Comparison of ENCODE assay signal across 8 cellular contexts in the genomic region with DNA sequence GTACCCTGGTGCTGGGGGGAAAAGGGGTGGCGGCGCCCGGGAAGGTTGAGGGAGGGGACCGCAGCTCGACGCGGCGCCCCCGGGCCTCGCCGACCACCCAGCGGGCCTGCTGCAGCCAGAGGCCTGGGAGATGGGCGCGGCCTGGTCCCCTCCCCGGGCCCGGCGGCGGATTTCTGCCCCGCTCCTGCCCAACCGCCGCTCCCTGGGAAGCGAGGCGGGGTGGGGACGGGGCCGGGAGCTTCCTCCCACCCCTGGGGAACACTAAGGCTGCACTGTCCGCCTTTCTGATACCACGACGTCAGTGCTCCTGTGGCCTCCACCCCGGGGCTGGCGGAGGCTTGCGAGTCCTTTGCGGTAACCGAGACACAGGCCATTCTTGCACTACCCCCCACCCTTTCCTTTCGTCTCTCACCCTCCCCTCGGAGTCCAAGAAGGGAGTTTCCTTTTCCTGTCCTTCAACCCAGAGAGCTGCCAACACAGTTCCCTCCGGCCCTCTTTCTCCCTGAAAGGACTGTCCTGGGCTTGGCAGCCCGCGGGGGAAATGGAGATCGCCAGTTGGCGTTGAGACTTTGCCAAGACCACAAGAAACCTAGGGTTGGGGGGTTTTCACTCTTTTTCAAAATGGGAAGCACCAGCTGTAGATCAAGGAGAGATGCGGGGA. TPM values are rescaled to one million over a fixed set of nuclear protein-coding genes. Genes with fewer than 3 reads are reported as not detected.
DNase-seq lines count a peak whose midpoint lies in the region; ATAC-seq, FAIRE-seq and TF ChIP-seq lines count a peak whose summit lies in the region.

No MANE protein-coding gene starts in this region.

- H3K79me1 ChIP-seq in mesenchymal stem cell (replicated peaks; ENCODE audit: low read length, poor library complexity, severe bottlenecking) = no peaks in the 10 kb centered on the region

- peak; percentile 32 for ATAC-seq in HG02970 (IDR thresholded peaks at IDR 0.05; ENCODE audit: low FRiP score, unreplicated experiment)

- TF ChIP-seq CTCF in AG09309 (IDR thresholded peaks at IDR 0.05; ENCODE audit: control insufficient read depth, insufficient read depth, low read depth, low read length, missing control alignments) = no peak
- TF ChIP-seq CTCF in endodermal cell (conservative IDR thresholded peaks at IDR 0.05) = no peak

- peak overlapping the region; percentile 99 for H4K8ac ChIP-seq in mesenchymal stem cell (ENCODE audit: low read length)

- H2BK15ac ChIP-seq in mesenchymal stem cell (ENCODE audit: low read depth, poor library complexity, severe bottlenecking) = peak overlapping the region; percentile 96

- peaks cover 33% of the 10 kb centered on the region for H3K4me1 Mint-ChIP-seq in activated CD4-positive, alpha-beta T cell treated with anti-CD3 and anti-CD28 coated beads, Interleukin-2, amount 10 ng/mL, durations not matched to agents 24 days and 14 days
- H3K4me1 Mint-ChIP-seq in endodermal cell = peaks cover 24% of the 10 kb centered on the region

- H3K4me3 ChIP-seq in AG09309 (ENCODE audit: control insufficient read depth, low read depth, low read length) (peak overlapping the region; percentile 83), endodermal cell (ENCODE audit: low read length) (peak overlapping the region; percentile 98), mesenchymal stem cell (ENCODE audit: insufficient read depth in 1 of 2, low read depth in 1 of 2, low read length in 2 of 2) (peak overlapping the region; percentile 85 to 97)

- H3K27me3 ChIP-seq in endodermal cell (ENCODE audit: control insufficient read depth, insufficient read depth, low read length, poor library complexity, severe bottlenecking) = no peaks in the 10 kb centered on the region
- H3K27me3 ChIP-seq in mesenchymal stem cell (ENCODE audit: control insufficient read depth in 1 of 2, insufficient read depth in 1 of 2, low read length in 2 of 2) = no peaks in the 10 kb centered on the region

- H3K9ac ChIP-seq in endodermal cell (ENCODE audit: extremely low read depth, low read length, poor library complexity, severe bottlenecking) (peak overlapping the region; percentile 70), mesenchymal stem cell (ENCODE audit: low read length) (peak overlapping the region; percentile 95)

- peaks cover 15% of the 10 kb centered on the region for H3K36me3 Mint-ChIP-seq in activated CD4-positive, alpha-beta T cell treated with anti-CD3 and anti-CD28 coated beads, Interleukin-2, amount 10 ng/mL, durations not matched to agents 24 days and 14 days (ENCODE audit: low read depth)
- H3K36me3 Mint-ChIP-seq in endodermal cell (ENCODE audit: low read depth) = peaks cover 8% of the 10 kb centered on the region

- peak overlapping the region in 1 of 2 experiments; percentile 85 for H3K23ac ChIP-seq in mesenchymal stem cell (ENCODE audit: low read length in 2 of 2)

- intact Hi-C loops in activated CD4-positive, alpha-beta T cell treated with anti-CD3 and anti-CD28 coated beads, Interleukin-2, amount 10 ng/mL, durations not matched to agents 24 days and 14 days (cut with micrococcal nuclease) = loop anchor here (1.0 to 10.0 kb wide), 9 partner anchors 37 to 620 kb away; a partner anchor contains a TSS

- H3K14ac ChIP-seq in mesenchymal stem cell (ENCODE audit: low read length in 2 of 2) = peak overlapping the region; percentile 47 to 98

- peak overlapping the region; percentile 99 for H3K27ac Mint-ChIP-seq in activated CD4-positive, alpha-beta T cell treated with anti-CD3 and anti-CD28 coated beads, Interleukin-2, amount 10 ng/mL, durations not matched to agents 24 days and 14 days
- H3K27ac Mint-ChIP-seq in endodermal cell = peak overlapping the region; percentile 94

- H2BK120ac ChIP-seq in mesenchymal stem cell (ENCODE audit: low read depth, low read length) = peak overlapping the region; percentile 97

- DNase-seq in AG09309 (ENCODE audit: low read depth) (no peak), GM18507 (ENCODE audit: extremely low spot score, insufficient read length, low read depth) (no peak), NCI-H2107 (lab: John Stamatoyannopoulos, UW) (peak; percentile 29), endodermal cell (no peak), mesenchymal stem cell (peak; percentile 81)
- peak; percentile 83 for DNase-seq in activated CD4-positive, alpha-beta T cell treated with anti-CD3 and anti-CD28 coated beads, Interleukin-2, amount 10 ng/mL, durations not matched to agents 24 days and 14 days
- DNase-seq in stimulated activated CD8-positive, alpha-beta memory T cell treated with anti-CD3 and anti-CD28 coated beads, Interleukin-4, amount 100 ng/mL, for 48 hours = peak; percentile 54

- peak overlapping the region; percentile 96 to 99 for H3K4ac ChIP-seq in mesenchymal stem cell (ENCODE audit: low read depth in 1 of 2, low read length in 2 of 2)

- H3K9me3 Mint-ChIP-seq in activated CD4-positive, alpha-beta T cell treated with anti-CD3 and anti-CD28 coated beads, Interleukin-2, amount 10 ng/mL, durations not matched to agents 24 days and 14 days = no peaks in the 10 kb centered on the region
- H3K9me3 Mint-ChIP-seq in endodermal cell = no peaks in the 10 kb centered on the region

- peak overlapping the region; percentile 100 for H3K4me3 Mint-ChIP-seq in activated CD4-positive, alpha-beta T cell treated with anti-CD3 and anti-CD28 coated beads, Interleukin-2, amount 10 ng/mL, durations not matched to agents 24 days and 14 days
- H3K4me3 Mint-ChIP-seq in endodermal cell = peak overlapping the region; percentile 92

- peak overlapping the region; percentile 86 for H3K4me2 ChIP-seq in mesenchymal stem cell (ENCODE audit: low read length, poor library complexity, severe bottlenecking)

- peak overlapping the region; percentile 79 to 99 for H3K18ac ChIP-seq in mesenchymal stem cell (ENCODE audit: low read depth in 1 of 2, low read length in 2 of 2)

- no peaks in the 10 kb centered on the region for H3K27me3 Mint-ChIP-seq in activated CD4-positive, alpha-beta T cell treated with anti-CD3 and anti-CD28 coated beads, Interleukin-2, amount 10 ng/mL, durations not matched to agents 24 days and 14 days
- H3K27me3 Mint-ChIP-seq in endodermal cell (ENCODE audit: insufficient read depth) = peaks cover 7% of the 10 kb centered on the region

- WGBS in endodermal cell (ENCODE audit: insufficient coverage in 1 of 2, insufficient read length in 1 of 2), 2 experiments = 0 to 1% methylated on average over 13 to 41 of the region's 41 CpGs
- WGBS in mesenchymal stem cell = 1% methylated on average over 40 of the region's 41 CpGs

- peak overlapping the region; percentile 86 for H2AFZ ChIP-seq in mesenchymal stem cell (ENCODE audit: low read depth, low read length)

- H4K91ac ChIP-seq in mesenchymal stem cell (ENCODE audit: low read length) = peak overlapping the region; percentile 99

- no peaks in the 10 kb centered on the region for H3K9me3 ChIP-seq in endodermal cell (ENCODE audit: control insufficient read depth, low read length)
- H3K9me3 ChIP-seq in mesenchymal stem cell (ENCODE audit: control insufficient read depth, low read length) = no peaks in the 10 kb centered on the region

- no peak overlapping the region for H2AK5ac ChIP-seq in mesenchymal stem cell (ENCODE audit: low read length, severe bottlenecking)

- peak overlapping the region; percentile 88 for H3K27ac ChIP-seq in endodermal cell (ENCODE audit: low read depth, low read length)
- H3K27ac ChIP-seq in mesenchymal stem cell (ENCODE audit: low read length, poor library complexity, severe bottlenecking) = peak overlapping the region; percentile 94

- peak overlapping the region; percentile 97 for H2BK5ac ChIP-seq in mesenchymal stem cell (ENCODE audit: low read depth, low read length, poor library complexity, severe bottlenecking)

- FAIRE-seq in GM18507 (lab: Jason Lieb, UNC) = peak; percentile 42

- H2BK12ac ChIP-seq in mesenchymal stem cell (ENCODE audit: low read length in 2 of 2) = peak overlapping the region in 1 of 2 experiments; percentile 24

- H3K4me1 ChIP-seq in endodermal cell (ENCODE audit: control insufficient read depth, insufficient read depth, low read length) (no peaks in the 10 kb centered on the region), mesenchymal stem cell (ENCODE audit: control insufficient read depth, insufficient read depth, low read depth, low read length) (peaks cover 1% of the 10 kb centered on the region)

- H3K36me3 ChIP-seq in endodermal cell (ENCODE audit: control insufficient read depth, insufficient read depth, low read length) = peaks cover 4% of the 10 kb centered on the region
- H3K36me3 ChIP-seq in mesenchymal stem cell (ENCODE audit: control insufficient read depth in 1 of 2, insufficient read depth in 2 of 2, low read depth in 1 of 2, low read length in 2 of 2) = peaks cover 0 to 5% of the 10 kb centered on the region in 2 experiments

RNA-seq across cellular contexts. Expression of a gene that starts 0.7 kb away (rescaled TPM):
- 57.0 and 59.7 TPM in 2 replicates for total RNA-seq in activated CD4-positive, alpha-beta T cell treated with anti-CD3 and anti-CD28 coated beads, Interleukin-2, amount 10 ng/mL, durations not matched to agents 24 days and 14 days
- 10 to 100 TPM; 52.5 to 64.8 TPM for total RNA-seq in endodermal cell
- polyA plus RNA-seq in endodermal cell (2013, experiment 1 of 2) = 36.0 TPM
- polyA plus RNA-seq in endodermal cell (2013, experiment 2 of 2) = 37.3 TPM
- 53.5 TPM for polyA plus RNA-seq in mesenchymal stem cell (2013, experiment 1 of 2)
- polyA plus RNA-seq in mesenchymal stem cell (2013, experiment 2 of 2) = 57.0 TPM

Comparison
In these comparisons a context has a peak if more than half of its experiments do, and no peak if none do; other contexts are left out.
1. DNase-seq: peak in NCI-H2107 (single experiment), activated CD4-positive, alpha-beta T cell treated with anti-CD3 and anti-CD28 coated beads, Interleukin-2, amount 10 ng/mL, durations not matched to agents 24 days and 14 days (single experiment), mesenchymal stem cell (single experiment) and stimulated activated CD8-positive, alpha-beta memory T cell treated with anti-CD3 and anti-CD28 coated beads, Interleukin-4, amount 100 ng/mL, for 48 hours (single experiment); none in AG09309 (single experiment), GM18507 (single experiment) and endodermal cell (single experiment).
2. Peak in every context shown above with its lines, with median percentiles within 50 percentile points of each other: H3K4me3 ChIP-seq.